ENCODE assay signal across 32 cellular contexts in the genomic region with DNA sequence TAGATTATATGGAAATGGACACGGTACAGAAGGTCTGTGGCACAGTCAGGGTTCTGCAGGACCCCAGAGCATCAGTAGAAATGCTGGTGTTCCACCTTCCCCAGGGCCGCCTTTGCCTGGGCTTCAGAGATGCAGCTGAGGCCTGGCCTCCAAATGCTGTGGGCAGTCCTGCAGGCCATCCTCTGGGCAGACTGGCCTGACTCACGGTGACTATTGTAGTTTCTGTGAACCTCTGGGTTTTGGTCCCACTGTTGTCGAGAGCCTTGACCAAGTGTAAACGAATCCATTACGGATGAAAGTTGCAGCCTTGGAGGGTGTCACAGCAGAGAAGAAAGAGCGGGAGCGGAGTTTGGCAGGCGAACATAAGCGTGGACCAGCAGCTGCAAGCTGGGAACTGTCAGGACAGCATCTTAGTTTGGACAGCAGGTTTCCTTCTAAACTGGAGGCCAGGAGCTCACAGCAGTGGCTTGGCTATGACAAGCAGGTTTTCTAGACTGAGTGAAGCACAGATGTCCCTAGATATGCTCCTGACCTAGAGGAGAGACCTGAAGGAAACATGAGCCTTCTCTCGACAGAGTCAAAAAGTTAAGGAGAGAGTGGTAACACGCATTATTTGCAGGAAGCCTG. TPM values are rescaled to one million over a fixed set of nuclear protein-coding genes. Genes with fewer than 3 reads are reported as not detected.
A peak's percentile ranks its signal among the peaks of the same experiment; 100 is the strongest.
DNase-seq lines count a peak whose midpoint lies in the region; ATAC-seq and TF ChIP-seq lines count a peak whose summit lies in the region.
"Had no signal": no experiment of that assay in that cellular context is flagged by ENCODE, and none has a peak within 500 bp of the region (broad histone marks: within the 10 kb centered on the region; RNA-seq: fewer than 3 reads in every experiment).

No MANE protein-coding gene starts in this region.

- peaks cover 10% of the 10 kb centered on the region for H3K27me3 Mint-ChIP-seq in nephron progenitor cell (ENCODE audit: low read depth, poor library complexity)
- H3K27me3 Mint-ChIP-seq: activated naive CD8-positive, alpha-beta T cell; dendritic cell treated with granulocyte-macrophage colony-stimulating factor and Interleukin-4, amounts not matched to agents 40 ng/mL and 50 ng/mL, for 4 days had no signal

- no peak overlapping the region for H3K4me3 Mint-ChIP-seq in nephron progenitor cell
- H3K4me3 Mint-ChIP-seq: activated CD4-positive, alpha-beta T cell treated with anti-CD3 and anti-CD28 coated beads, Interleukin-2, amount 10 ng/mL, durations not matched to agents 24 days and 14 days; activated naive CD8-positive, alpha-beta T cell; CD14-positive monocyte; dendritic cell treated with granulocyte-macrophage colony-stimulating factor and Interleukin-4, amounts not matched to agents 40 ng/mL and 50 ng/mL, for 4 days had no signal

- H3K36me3 ChIP-seq in left ventricle myocardium inferior: no peaks in the 10 kb centered on the region
- no peaks in the 10 kb centered on the region for H3K36me3 ChIP-seq in esophagus muscularis mucosa
- H3K36me3 ChIP-seq in Peyer's patch: no peaks in the 10 kb centered on the region
- H3K36me3 ChIP-seq: esophagus squamous epithelium, pancreas, right lobe of liver, WERI-Rb-1 had no signal

- no peak overlapping the region for H3K27ac ChIP-seq in left ventricle myocardium inferior (replicated peaks)
- H3K27ac ChIP-seq in esophagus muscularis mucosa (replicated peaks in 1 of 4): peak overlapping the region in 2 of 4 donors; percentile 12 to 40
- peak overlapping the region; percentile 3 for H3K27ac ChIP-seq in temporal lobe (ENCODE audit: low read depth, low read length)
- H3K27ac ChIP-seq in Peyer's patch: no peak overlapping the region
- H3K27ac ChIP-seq: esophagus squamous epithelium, pancreas, right lobe of liver, WERI-Rb-1 had no signal

- DNase-seq in Right ventricle myocardium inferior (ENCODE audit: missing footprints): no peak
- no peak for DNase-seq in left ventricle myocardium inferior
- peak; percentile 91 for DNase-seq in esophagus muscularis mucosa (ENCODE audit: extremely low spot score)
- DNase-seq in nephron progenitor cell: no peak
- DNase-seq in stimulated activated CD4-positive, alpha-beta T cell treated with anti-CD3 and anti-CD28 coated beads, Interleukin-2, amount 100 ng/mL, for 24 hours: no peak
- no peak for DNase-seq in Peyer's patch
- DNase-seq in activated CD4-positive, CD25-positive, alpha-beta regulatory T cell treated with anti-CD3 and anti-CD28 coated beads, Interleukin-2, amount 50 U/mL, for 72 hours: no peak
- DNase-seq: 8988T; activated CD4-positive, alpha-beta T cell treated with anti-CD3 and anti-CD28 coated beads, Interleukin-2, amount 10 ng/mL, durations not matched to agents 24 days and 14 days; activated CD8-positive, alpha-beta memory T cell treated with anti-CD3 and anti-CD28 coated beads for 24 hours; activated T-cell treated with anti-CD3 and anti-CD28 coated beads for 4 hours; esophagus squamous epithelium; foreskin melanocyte; hippocampal formation; mammary epithelial cell; NCI-H1048; NCI-H1694 treated with DMSO at 0.1 percent for 48 hours; NCI-H2171; NCI-H82; pancreas; right lobe of liver; RPMI8226; stimulated activated CD4-positive, alpha-beta T cell treated with anti-CD3 and anti-CD28 coated beads, Interleukin-12 subunit alpha, Interleukin-12 subunit beta, amount 100 ng/mL, for 4 hours; stimulated activated CD4-positive, alpha-beta T cell treated with anti-CD3 and anti-CD28 coated beads, Interleukin-4, amount 100 ng/mL, for 24 hours; T1000; trophoblast cell; WERI-Rb-1 had no signal

- no peaks in the 10 kb centered on the region for H3K9me3 Mint-ChIP-seq in nephron progenitor cell
- H3K9me3 Mint-ChIP-seq: activated CD4-positive, alpha-beta T cell treated with anti-CD3 and anti-CD28 coated beads, Interleukin-2, amount 10 ng/mL, durations not matched to agents 24 days and 14 days; activated T-helper 2 cell treated with anti-CD3 and anti-CD28 coated beads, Interferon-gamma antibody, Interleukin-2, Interleukin-4, amounts not matched to agents 10 μg/mL and 5 μg/mL and 100 μg/mL, durations not matched to agents 14 hours and 24 hours and 36 hours; dendritic cell treated with granulocyte-macrophage colony-stimulating factor and Interleukin-4, amounts not matched to agents 40 ng/mL and 50 ng/mL, for 4 days had no signal

- H3K4me1 Mint-ChIP-seq in nephron progenitor cell: peaks cover 6% of the 10 kb centered on the region
- H3K4me1 Mint-ChIP-seq: activated CD4-positive, alpha-beta T cell treated with anti-CD3 and anti-CD28 coated beads, Interleukin-2, amount 10 ng/mL, durations not matched to agents 24 days and 14 days; CD14-positive monocyte had no signal

- H3K4me3 ChIP-seq in left ventricle myocardium inferior: no peak overlapping the region
- no peak overlapping the region for H3K4me3 ChIP-seq in esophagus muscularis mucosa
- H3K4me3 ChIP-seq in Peyer's patch: no peak overlapping the region
- H3K4me3 ChIP-seq: esophagus squamous epithelium, pancreas, right lobe of liver had no signal

- H3K36me3 Mint-ChIP-seq in nephron progenitor cell (ENCODE audit: low read depth): no peaks in the 10 kb centered on the region
- H3K36me3 Mint-ChIP-seq: activated naive CD8-positive, alpha-beta T cell; CD14-positive monocyte had no signal

- no peak for TF ChIP-seq POLR2A in esophagus muscularis mucosa (IDR thresholded peaks at IDR 0.05; ENCODE audit: low read depth)
- TF ChIP-seq POLR2A in Peyer's patch (IDR thresholded peaks at IDR 0.05): no peak

- H3K27ac Mint-ChIP-seq in nephron progenitor cell: peak overlapping the region; percentile 46
- H3K27ac Mint-ChIP-seq: activated CD4-positive, alpha-beta T cell treated with anti-CD3 and anti-CD28 coated beads, Interleukin-2, amount 10 ng/mL, durations not matched to agents 24 days and 14 days; activated naive CD8-positive, alpha-beta T cell; activated T-helper 2 cell treated with anti-CD3 and anti-CD28 coated beads, Interferon-gamma antibody, Interleukin-2, Interleukin-4, amounts not matched to agents 10 μg/mL and 5 μg/mL and 100 μg/mL, durations not matched to agents 14 hours and 24 hours and 36 hours; dendritic cell treated with granulocyte-macrophage colony-stimulating factor and Interleukin-4, amounts not matched to agents 40 ng/mL and 50 ng/mL, for 4 days had no signal

- H3K4me1 ChIP-seq in left ventricle myocardium inferior (no peaks in the 10 kb centered on the region), esophagus muscularis mucosa (peaks cover 0 to 5% (median 0%) of the 10 kb centered on the region in 4 donors), Peyer's patch (no peaks in the 10 kb centered on the region)
- H3K4me1 ChIP-seq: esophagus squamous epithelium, right lobe of liver had no signal

- no peak for TF ChIP-seq EP300 in esophagus muscularis mucosa (IDR thresholded peaks at IDR 0.05)

- peak; percentile 61 for ATAC-seq in Right ventricle myocardium inferior
- ATAC-seq: pancreas had no signal

- H3K27me3 ChIP-seq in left ventricle myocardium inferior (ENCODE audit: low read depth) (peaks cover 17% of the 10 kb centered on the region), esophagus muscularis mucosa (no peaks in the 10 kb centered on the region), Peyer's patch (no peaks in the 10 kb centered on the region)
- H3K27me3 ChIP-seq: pancreas, right lobe of liver had no signal

- H3K9me3 ChIP-seq in left ventricle myocardium inferior (replicated peaks) (no peaks in the 10 kb centered on the region), esophagus muscularis mucosa (no peaks in the 10 kb centered on the region), Peyer's patch (no peaks in the 10 kb centered on the region)
- H3K9me3 ChIP-seq: esophagus squamous epithelium, pancreas, right lobe of liver had no signal

- 67% methylated on average over 12 of the region's 12 CpGs for whole genome bisulfite sequencing in esophagus muscularis mucosa

- TF ChIP-seq CTCF in left ventricle myocardium inferior (IDR thresholded peaks at IDR 0.05; ENCODE audit: borderline replicate concordance) (no peak), esophagus muscularis mucosa (IDR thresholded peaks at IDR 0.05) (no peak), nephron progenitor cell (IDR thresholded peaks at IDR 0.05) (no peak), Peyer's patch (IDR thresholded peaks at IDR 0.05) (no peak)

- intact Hi-C loops in Right ventricle myocardium inferior (cut with DNase I) (no loop called here), left ventricle myocardium inferior (cut with micrococcal nuclease) (no loop called here), esophagus muscularis mucosa (cut with DNase I) (no loop called here)

RNA-seq across cellular contexts. Expression of a gene that starts 46.2 kb away (rescaled TPM):
- 61.0 TPM for total RNA-seq in Right ventricle myocardium inferior
- 53.2 TPM for total RNA-seq in left ventricle myocardium inferior
- total RNA-seq in esophagus muscularis mucosa: 10 to 100 TPM; 69.7 to 90.1 (median 75.4) TPM
- 171 TPM for total RNA-seq in temporal lobe
- 100 to 1,000 TPM; 110 to 639 (median 135) TPM for total RNA-seq in Peyer's patch
